1 cellular context compared by ENCODE assay signal in genomic region chr1:30787266-30787665, GRCh38.
TF ChIP-seq lines count a peak whose summit lies in the region.

No MANE protein-coding gene starts in this region.

TF ChIP-seq in HepG2, 621 proteins besides CTCF, POLR2A, EP300 and RAD21 (continued from another document):
- TF ChIP-seq ZBTB43 (CRISPR knock-in tag; conservative IDR thresholded peaks at IDR 0.05) (no peak), MEIS1 (CRISPR knock-in tag; IDR thresholded peaks at IDR 0.05; ENCODE audit: borderline replicate concordance) (no peak), SYNCRIP (IDR thresholded peaks at IDR 0.05; ENCODE audit: insufficient read depth, low read depth, low read length) (no peak), ZBTB39 (CRISPR knock-in tag; IDR thresholded peaks at IDR 0.05) (no peak), PRMT3 (CRISPR knock-in tag; IDR thresholded peaks at IDR 0.05; ENCODE audit: borderline replicate concordance, low read depth) (no peak), NFE2 (CRISPR knock-in tag; IDR thresholded peaks at IDR 0.05) (no peak), ZNF746 (CRISPR knock-in tag; IDR thresholded peaks at IDR 0.05) (no peak), ARID3A (IDR thresholded peaks at IDR 0.05; ENCODE audit: low read depth, low read length) (no peak), TFE3 (CRISPR knock-in tag; IDR thresholded peaks at IDR 0.05) (no peak), NFYB (CRISPR knock-in tag; IDR thresholded peaks at IDR 0.05) (no peak)
